In genomic region chr2:241950878-241951331, GRCh38 we compare ENCODE assay signal across 8 cellular contexts.
DNase-seq lines count a peak whose midpoint lies in the region; ATAC-seq and TF ChIP-seq lines count a peak whose summit lies in the region.

No MANE protein-coding gene starts in this region.

- peak; percentile 30 to 80 (median 68) for ATAC-seq in heart left ventricle
- no peak for ATAC-seq in aorta (ENCODE audit: low FRiP score)
- no peak for ATAC-seq in GM18873 (IDR thresholded peaks at IDR 0.05; ENCODE audit: low FRiP score, unreplicated experiment)

- intact Hi-C loops in heart left ventricle (cut with DNase I), result no loop called here
- intact Hi-C loops in aorta (cut with DNase I), result no loop called here

- DNase-seq in Daoy (ENCODE audit: low read depth) (peak; percentile 64), Kasumi-1 (lab: John Stamatoyannopoulos, UW) (peak; percentile 2), SKM-1 (lab: John Stamatoyannopoulos, UW; ENCODE audit: unreplicated experiment) (peak; percentile 5), heart left ventricle (peak; percentile 60 to 84 (median 66)), putamen (ENCODE audit: low spot score) (peak; percentile 50), aorta (peak; percentile 78 to 92)
- peak; percentile 14 for DNase-seq in activated naive CD8-positive, alpha-beta T cell treated with anti-CD3 and anti-CD28 coated beads, Interleukin-2, amount 50 U/mL, for 16 hours (ENCODE audit: low read depth, low spot score)

- H3K27me3 ChIP-seq in heart left ventricle, result peaks cover 0 to 27% (median 0%) of the 10 kb centered on the region in 9 donors
- peaks cover 0 to 1% of the 10 kb centered on the region in 2 donors for H3K27me3 ChIP-seq in aorta (ENCODE audit: control insufficient read depth in 1 of 2, insufficient read depth in 2 of 2, low read length in 1 of 2)

- 15 to 30% (median 19%) methylated on average over 9 to 26 of the region's 26 CpGs for WGBS in heart left ventricle, 4 donors
- WGBS in aorta, 2 donors, result 15% methylated on average over 26 of the region's 26 CpGs

- H3K9me3 ChIP-seq in heart left ventricle, result no peaks in the 10 kb centered on the region
- H3K9me3 ChIP-seq in aorta (ENCODE audit: control insufficient read depth, low read length), result no peaks in the 10 kb centered on the region

- H3K4me1 ChIP-seq in heart left ventricle, result peaks cover 0 to 8% (median 0%) of the 10 kb centered on the region in 12 donors
- no peaks in the 10 kb centered on the region for H3K4me1 ChIP-seq in aorta (ENCODE audit: control insufficient read depth in 1 of 2, insufficient read depth in 2 of 2, low read length in 2 of 2)

- H3K27ac ChIP-seq in heart left ventricle (no peak overlapping the region), aorta (ENCODE audit: low read depth in 1 of 2, low read length in 2 of 2) (no peak overlapping the region)

- peak; percentile 54 to 94 (median 89) for TF ChIP-seq CTCF in heart left ventricle (IDR thresholded peaks at IDR 0.05)

- no peak for TF ChIP-seq POLR2A in heart left ventricle (IDR thresholded peaks at IDR 0.05)

- H3K36me3 ChIP-seq in heart left ventricle (no peaks in the 10 kb centered on the region), aorta (ENCODE audit: control insufficient read depth in 1 of 2, insufficient read depth in 2 of 2, low read length in 1 of 2) (no peaks in the 10 kb centered on the region)

- H3K4me3 ChIP-seq in heart left ventricle, result no peak overlapping the region
- no peak overlapping the region for H3K4me3 ChIP-seq in aorta (ENCODE audit: low read length in 2 of 2)

Comparison
In these comparisons a context has a peak if more than half of its experiments do, and no peak if none do; other contexts are left out.
1. DNase-seq: peak in every context shown above with its lines; median percentile 85 in aorta; 66 in heart left ventricle; 64 in Daoy; 50 in putamen; 14 in activated naive CD8-positive, alpha-beta T cell treated with anti-CD3 and anti-CD28 coated beads, Interleukin-2, amount 50 U/mL, for 16 hours; 5 in SKM-1; 2 in Kasumi-1.
2. ATAC-seq: peak in heart left ventricle (4 of 4); none in aorta (single experiment) and GM18873 (single experiment).